In the genomic region with DNA sequence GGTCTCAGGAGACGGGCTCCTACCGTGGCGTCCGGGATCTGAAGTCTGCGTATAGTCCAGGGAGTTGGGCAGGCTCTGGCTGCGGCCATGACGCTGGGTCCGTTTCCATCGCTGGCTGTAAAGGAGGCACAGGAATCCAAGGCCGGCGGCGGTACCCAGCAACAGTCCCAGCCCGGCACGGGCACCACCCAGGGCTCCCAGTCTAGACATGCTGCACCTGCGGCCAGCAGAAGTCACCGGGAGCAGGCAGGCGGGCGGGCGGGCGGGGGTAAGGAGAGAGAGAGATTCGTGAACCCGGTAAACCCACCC, we compare ENCODE assay signal across 9 cellular contexts. TPM values are rescaled to one million over a fixed set of nuclear protein-coding genes. Genes with fewer than 3 reads are reported as not detected.
A peak's percentile ranks its signal among the peaks of the same experiment; 100 is the strongest.
DNase-seq lines count a peak whose midpoint lies in the region; ATAC-seq, FAIRE-seq and TF ChIP-seq lines count a peak whose summit lies in the region.
"Had no signal": no experiment of that assay in that cellular context is flagged by ENCODE, and none has a peak within 500 bp of the region (broad histone marks: within the 10 kb centered on the region; RNA-seq: fewer than 3 reads in every experiment).

No MANE protein-coding gene starts in this region.

- no peaks in the 10 kb centered on the region for H3K9me3 ChIP-seq in SU-DHL-6 (ENCODE audit: insufficient read depth, low read length)
- H3K9me3 ChIP-seq in endothelial cell of umbilical vein (replicated peaks; ENCODE audit: control insufficient read depth, insufficient read depth, low read length) = no peaks in the 10 kb centered on the region

- H3K27ac Mint-ChIP-seq in naive B cell = peak overlapping the region in 4 of 6 donors; percentile 89 to 94 (median 93)

- peak overlapping the region; percentile 95 for H3K9ac ChIP-seq in SU-DHL-6 (ENCODE audit: low read length)
- peak overlapping the region; percentile 72 for H3K9ac ChIP-seq in endothelial cell of umbilical vein (replicated peaks; ENCODE audit: extremely low read depth, insufficient read depth, low read length)

- no peaks in the 10 kb centered on the region for H3K27me3 Mint-ChIP-seq in naive B cell

- intact Hi-C loops in endothelial cell of umbilical vein (cut with micrococcal nuclease) = loop anchor here (2.0 kb wide), 3 partner anchors 32 to 140 kb away; a partner anchor contains a TSS

- no peaks in the 10 kb centered on the region for H3K9me1 ChIP-seq in endothelial cell of umbilical vein (replicated peaks; ENCODE audit: control insufficient read depth, extremely low read depth, insufficient read depth, low read length)

- peak overlapping the region; percentile 95 to 99 (median 96) for H3K4me3 Mint-ChIP-seq in naive B cell

- peak overlapping the region; percentile 99 for H3K4me2 ChIP-seq in SU-DHL-6 (ENCODE audit: low read depth, low read length, poor library complexity, severe bottlenecking)
- peak overlapping the region; percentile 41 for H3K4me2 ChIP-seq in endothelial cell of umbilical vein (ENCODE audit: insufficient read depth, low read length)

- H3K9me2 ChIP-seq in SU-DHL-6 (replicated peaks; ENCODE audit: insufficient read depth, low read length) = no peaks in the 10 kb centered on the region

- peak overlapping the region; percentile 74 for H3K4me3 ChIP-seq in AG09309 (ENCODE audit: control insufficient read depth, low read depth, low read length)
- H3K4me3 ChIP-seq in SU-DHL-6 (ENCODE audit: insufficient read depth, low read length, poor library complexity, severe bottlenecking) = peak overlapping the region; percentile 100
- peak overlapping the region; percentile 70 to 82 (median 71) for H3K4me3 ChIP-seq in endothelial cell of umbilical vein (replicated peaks in 1 of 3; ENCODE audit: insufficient read depth in 1 of 3, low read depth in 1 of 3, low read length in 3 of 3)

- H2AFZ ChIP-seq in SU-DHL-6 (ENCODE audit: low read depth, low read length, severe bottlenecking) (peak overlapping the region; percentile 76), endothelial cell of umbilical vein (ENCODE audit: low read depth, low read length) (peak overlapping the region; percentile 84)

- ATAC-seq in GM21723 (IDR thresholded peaks at IDR 0.05; ENCODE audit: unreplicated experiment) = peak; percentile 4
- peak; percentile 3 for ATAC-seq in naive B cell (ENCODE audit: low read depth in 2 of 2)
- no peak for ATAC-seq in HG02610 (IDR thresholded peaks at IDR 0.05; ENCODE audit: unreplicated experiment)
- ATAC-seq in HG03521 (IDR thresholded peaks at IDR 0.05; ENCODE audit: unreplicated experiment) = no peak

- TF ChIP-seq CTCF in AG09309 (IDR thresholded peaks at IDR 0.05; ENCODE audit: control insufficient read depth, insufficient read depth, low read depth, low read length, missing control alignments) (no peak), SU-DHL-6 (IDR thresholded peaks at IDR 0.05; ENCODE audit: insufficient read depth, low read length, poor library complexity, severe bottlenecking) (no peak), endothelial cell of umbilical vein (IDR thresholded peaks at IDR 0.05; ENCODE audit: extremely low read depth in 1 of 2, insufficient read depth in 1 of 2, low read depth in 1 of 2, low read length in 2 of 2) (no peak)

- POLR2A ChIA-PET in endothelial cell of umbilical vein (lab: Charles Lee) = no interaction called here

- DNase-seq in AG09309 (ENCODE audit: low read depth) = no peak
- DNase-seq in endothelial cell of umbilical vein (ENCODE audit: low read depth, low spot score) = peak; percentile 25
- DNase-seq in naive B cell = no peak
- no peak for DNase-seq in retina

- CTCF ChIA-PET in endothelial cell of umbilical vein (lab: Charles Lee) = interaction anchor here (0.6 to 1.0 kb wide), 2 partner anchors 8 to 75 kb away, joined by 3 to 4 read pairs; no protein-coding TSS in a partner anchor

- no peaks in the 10 kb centered on the region for H3K9me3 Mint-ChIP-seq in naive B cell

- no peaks in the 10 kb centered on the region; the same call in none of the 2 replicates for H3F3A ChIP-seq in SU-DHL-6 (ENCODE audit: insufficient read depth)

- no peaks in the 10 kb centered on the region for H3K27me3 ChIP-seq in SU-DHL-6 (ENCODE audit: low read length)
- H3K27me3 ChIP-seq in endothelial cell of umbilical vein (ENCODE audit: control insufficient read depth in 2 of 2, insufficient read depth in 2 of 2, low read length in 2 of 2) = no peaks in the 10 kb centered on the region

- H3K27ac ChIP-seq in SU-DHL-6 (ENCODE audit: low read depth, low read length) (peak overlapping the region; percentile 90), endothelial cell of umbilical vein (ENCODE audit: insufficient read depth, low read depth, low read length) (no peak overlapping the region)

- peaks cover 3 to 35% (median 27%) of the 10 kb centered on the region in 3 donors for H3K4me1 Mint-ChIP-seq in naive B cell

- H4K20me1 ChIP-seq in SU-DHL-6 (ENCODE audit: low read depth, low read length) (no peaks in the 10 kb centered on the region), endothelial cell of umbilical vein (replicated peaks; ENCODE audit: control insufficient read depth, extremely low read depth, insufficient read depth, low read length) (no peaks in the 10 kb centered on the region)

- no TSS peak for BruUV-seq in endothelial cell of umbilical vein (replicated peaks; lab: Mats Ljungman, UMichigan)

- peak; percentile 37 for FAIRE-seq in endothelial cell of umbilical vein (lab: Jason Lieb, UNC)

- H3K36me3 Mint-ChIP-seq in naive B cell = no peaks in the 10 kb centered on the region

- no peak for TF ChIP-seq POLR2A in endothelial cell of umbilical vein (IDR thresholded peaks at IDR 0.05; ENCODE audit: low read depth, low read length)

- H3K36me3 ChIP-seq in SU-DHL-6 (ENCODE audit: low read length) (peaks cover 5% of the 10 kb centered on the region), endothelial cell of umbilical vein (ENCODE audit: control insufficient read depth in 2 of 2, extremely low read depth in 1 of 2, insufficient read depth in 2 of 2, low read length in 2 of 2) (peaks cover 0 to 6% of the 10 kb centered on the region in 2 experiments)

- peaks cover 8% of the 10 kb centered on the region for H3K4me1 ChIP-seq in endothelial cell of umbilical vein (ENCODE audit: control insufficient read depth, extremely low read depth, insufficient read depth, low read length)

- peaks cover 41% of the 10 kb centered on the region for H3K79me2 ChIP-seq in SU-DHL-6 (ENCODE audit: insufficient read depth, low read length)
- peaks cover 19% of the 10 kb centered on the region for H3K79me2 ChIP-seq in endothelial cell of umbilical vein (ENCODE audit: control insufficient read depth, insufficient read depth, low read length)

- dilution Hi-C loops in endothelial cell of umbilical vein (cut with MboI; ENCODE audit: extremely low pct_ligation_motif_present, low sequenced_read_pairs) = no loop called here

RNA-seq across cellular contexts. Expression of a gene that starts 0.5 kb away (rescaled TPM):
- 35.9 and 37.2 TPM in 2 replicates for total RNA-seq in endothelial cell of umbilical vein
- polyA plus RNA-seq in endothelial cell of umbilical vein (17.6 and 20.1 TPM in 2 replicates), naive B cell (ENCODE audit: low read depth in 6 of 6) (10 to 100 TPM; 10.7 to 17.2 (median 12.1) TPM)
- 26.5 and 28.2 TPM in 2 replicates for polyA plus RNA-seq in endothelial cell of umbilical vein (2011; cell fraction: cytosol; rRNA removed)
- 37.1 and 37.7 TPM in 2 replicates for polyA plus RNA-seq in endothelial cell of umbilical vein (2011; cell fraction: nucleus; rRNA removed)
- polyA plus RNA-seq in endothelial cell of umbilical vein (2012) = 28.0 and 31.1 TPM in 2 replicates
- polyA minus RNA-seq in endothelial cell of umbilical vein = 20.7 and 20.9 TPM in 2 replicates
- 34.8 TPM for polyA minus RNA-seq in endothelial cell of umbilical vein (2011; cell fraction: cytosol; rRNA and poly(A)+ RNA removed)
- polyA minus RNA-seq in endothelial cell of umbilical vein (2011; cell fraction: nucleus; rRNA and poly(A)+ RNA removed) = 6.7 and 7.8 TPM in 2 replicates

RNA-seq across cellular contexts. Expression of a gene that starts 9.3 kb away (rescaled TPM):
- 5.5 and 6.3 TPM in 2 replicates for total RNA-seq in endothelial cell of umbilical vein
- polyA plus RNA-seq in endothelial cell of umbilical vein (14.2 and 17.0 TPM in 2 replicates), naive B cell (ENCODE audit: low read depth in 6 of 6) (10 to 100 TPM; 22.8 to 40.4 (median 27.6) TPM)
- 5.8 and 7.0 TPM in 2 replicates for polyA plus RNA-seq in endothelial cell of umbilical vein (2011; cell fraction: cytosol; rRNA removed)
- polyA plus RNA-seq in endothelial cell of umbilical vein (2011; cell fraction: nucleus; rRNA removed) = 1.3 and 1.7 TPM in 2 replicates
- 3.1 and 3.4 TPM in 2 replicates for polyA plus RNA-seq in endothelial cell of umbilical vein (2012)
- polyA minus RNA-seq in endothelial cell of umbilical vein = 0.64 and 1.5 TPM in 2 replicates
- polyA minus RNA-seq in endothelial cell of umbilical vein (2011; cell fraction: cytosol; rRNA and poly(A)+ RNA removed) = 75.0 TPM
- 1.7 and 2.5 TPM in 2 replicates for polyA minus RNA-seq in endothelial cell of umbilical vein (2011; cell fraction: nucleus; rRNA and poly(A)+ RNA removed)

RNA-seq across cellular contexts. Expression of a gene that starts 15.3 kb away (rescaled TPM):
- 0.38 and 0.44 TPM in 2 replicates for total RNA-seq in endothelial cell of umbilical vein
- polyA plus RNA-seq in endothelial cell of umbilical vein (0.12 and 0.16 TPM in 2 replicates), naive B cell (ENCODE audit: low read depth in 6 of 6) (1 to 10 TPM in 1 of 6 donors, under 1 TPM in 3, not detected in 2; 0.20 to 1.1 (median 0.49) TPM)
- polyA plus RNA-seq in endothelial cell of umbilical vein (2011; cell fraction: cytosol; rRNA removed) = 0.08 and 0.11 TPM in 2 replicates
- 0.12 and 0.15 TPM in 2 replicates for polyA plus RNA-seq in endothelial cell of umbilical vein (2011; cell fraction: nucleus; rRNA removed)
- 0.55 and 0.58 TPM in 2 replicates for polyA plus RNA-seq in endothelial cell of umbilical vein (2012)
- polyA minus RNA-seq in endothelial cell of umbilical vein = 0.19 TPM in 1 of 2 replicates, not detected in the other
- 1.2 TPM for polyA minus RNA-seq in endothelial cell of umbilical vein (2011; cell fraction: cytosol; rRNA and poly(A)+ RNA removed)
- polyA minus RNA-seq in endothelial cell of umbilical vein (2011; cell fraction: nucleus; rRNA and poly(A)+ RNA removed) = not detected in 2 replicates
- total RNA-seq: glomerular endothelial cell had no signal

RNA-seq across cellular contexts. Expression of a gene that starts 52.4 kb away (rescaled TPM):
- total RNA-seq in endothelial cell of umbilical vein = 24.8 and 29.7 TPM in 2 replicates
- 47.2 and 55.4 TPM in 2 replicates for polyA plus RNA-seq in endothelial cell of umbilical vein
- polyA plus RNA-seq in endothelial cell of umbilical vein (2011; cell fraction: cytosol; rRNA removed) = 52.3 and 52.6 TPM in 2 replicates
- polyA plus RNA-seq in endothelial cell of umbilical vein (2011; cell fraction: nucleus; rRNA removed) = 190 and 203 TPM in 2 replicates
- polyA plus RNA-seq in endothelial cell of umbilical vein (2012) = 19.3 and 24.1 TPM in 2 replicates
- polyA minus RNA-seq in endothelial cell of umbilical vein = 27.3 and 33.5 TPM in 2 replicates
- polyA minus RNA-seq in endothelial cell of umbilical vein (2011; cell fraction: cytosol; rRNA and poly(A)+ RNA removed) = 18.5 TPM
- polyA minus RNA-seq in endothelial cell of umbilical vein (2011; cell fraction: nucleus; rRNA and poly(A)+ RNA removed) = 17.6 and 25.4 TPM in 2 replicates
- 10 to 100 TPM in 5 of 6 donors, 1 to 10 TPM in 1; 9.5 to 27.7 (median 12.9) TPM for polyA plus RNA-seq in naive B cell (ENCODE audit: low read depth in 6 of 6)

RNA-seq across cellular contexts. Expression of a gene that starts 52.7 kb away (rescaled TPM):
- 42.6 and 46.4 TPM in 2 replicates for total RNA-seq in endothelial cell of umbilical vein
- polyA plus RNA-seq in endothelial cell of umbilical vein = 30.7 and 43.2 TPM in 2 replicates
- polyA plus RNA-seq in endothelial cell of umbilical vein (2011; cell fraction: cytosol; rRNA removed) = 60.5 and 64.7 TPM in 2 replicates
- 98.3 and 125 TPM in 2 replicates for polyA plus RNA-seq in endothelial cell of umbilical vein (2011; cell fraction: nucleus; rRNA removed)
- 24.9 and 29.7 TPM in 2 replicates for polyA plus RNA-seq in endothelial cell of umbilical vein (2012)
- polyA minus RNA-seq in endothelial cell of umbilical vein = 21.5 and 25.7 TPM in 2 replicates
- 18.1 TPM for polyA minus RNA-seq in endothelial cell of umbilical vein (2011; cell fraction: cytosol; rRNA and poly(A)+ RNA removed)
- 13.8 and 19.4 TPM in 2 replicates for polyA minus RNA-seq in endothelial cell of umbilical vein (2011; cell fraction: nucleus; rRNA and poly(A)+ RNA removed)
- 10 to 100 TPM; 13.7 to 45.8 (median 28.7) TPM for polyA plus RNA-seq in naive B cell (ENCODE audit: low read depth in 6 of 6)

Comparison
In these comparisons a context has a peak if more than half of its experiments do, and no peak if none do; other contexts are left out.
1. ATAC-seq: peak in GM21723 (single experiment) and naive B cell (2 of 2); none in HG02610 (single experiment) and HG03521 (single experiment).
2. Peak in every context shown above with its lines, with median percentiles within 50 percentile points of each other: H3K4me3 ChIP-seq.